ENCODE assay signal across 1 cellular context in genomic region chr1:207059881-207060280, GRCh38.
TF ChIP-seq lines count a peak whose summit lies in the region.

No MANE protein-coding gene starts in this region.

TF ChIP-seq in H1, 55 proteins besides CTCF, POLR2A, EP300 and RAD21:
- TF ChIP-seq GABPA (IDR thresholded peaks at IDR 0.05; ENCODE audit: borderline replicate concordance, insufficient read depth, low read length) (no peak), TEAD4 (IDR thresholded peaks at IDR 0.05; ENCODE audit: low read depth, low read length) (no peak), POLR2AphosphoS5 (IDR thresholded peaks at IDR 0.05; ENCODE audit: low read depth, low read length) (no peak), PHF8 (conservative IDR thresholded peaks at IDR 0.05; ENCODE audit: low read depth, low read length) (no peak), HDAC2 (IDR thresholded peaks at IDR 0.05; ENCODE audit: borderline replicate concordance in 1 of 2, low read depth in 2 of 2, low read length in 2 of 2) (no peak), EZH2 (IDR thresholded peaks at IDR 0.05; ENCODE audit: low read depth, low read length, severe bottlenecking) (no peak), KDM1A (IDR thresholded peaks at IDR 0.05; ENCODE audit: borderline replicate concordance, low read length) (no peak), SUZ12 (IDR thresholded peaks at IDR 0.05; ENCODE audit: low read length) (no peak), BCL11A (IDR thresholded peaks at IDR 0.05; ENCODE audit: low read depth in 2 of 2, low read length in 2 of 2) (no peak), USF2 (IDR thresholded peaks at IDR 0.05; ENCODE audit: low read length) (no peak), MAFK (IDR thresholded peaks at IDR 0.05; ENCODE audit: low read depth, low read length) (no peak), SIN3A (conservative IDR thresholded peaks at IDR 0.05 in 1 of 2, IDR thresholded peaks at IDR 0.05 in 1 of 2; ENCODE audit: low read depth in 1 of 2, low read length in 2 of 2) (no peak), MAX (IDR thresholded peaks at IDR 0.05) (no peak), CHD2 (IDR thresholded peaks at IDR 0.05; ENCODE audit: low read length) (no peak), NRF1 (IDR thresholded peaks at IDR 0.05; ENCODE audit: low read depth, low read length) (no peak), KDM4A (IDR thresholded peaks at IDR 0.05; ENCODE audit: low read depth, low read length, severe bottlenecking) (no peak), SP4 (IDR thresholded peaks at IDR 0.05; ENCODE audit: low read length) (no peak), HDAC6 (IDR thresholded peaks at IDR 0.05; ENCODE audit: low read depth, low read length) (no peak)
